In genomic region chr7:41994746-41995110, GRCh38 we compare ENCODE assay signal across 20 cellular contexts.
DNase-seq lines count a peak whose midpoint lies in the region; ATAC-seq, FAIRE-seq and TF ChIP-seq lines count a peak whose summit lies in the region.
"Had no signal": no experiment of that assay in that cellular context is flagged by ENCODE, and none has a peak within 500 bp of the region (broad histone marks: within the 10 kb centered on the region; RNA-seq: fewer than 3 reads in every experiment).

No MANE protein-coding gene starts in this region.

- H3K4me2 ChIP-seq in BLaER1 (peak overlapping the region; percentile 61), IMR-90 (ENCODE audit: low read depth, low read length) (no peak overlapping the region), mesenchymal stem cell (ENCODE audit: low read length, poor library complexity, severe bottlenecking) (no peak overlapping the region)

- H3K27me3 ChIP-seq in BLaER1 (no peaks in the 10 kb centered on the region), IMR-90 (ENCODE audit: control insufficient read depth, insufficient read depth, low read length) (no peaks in the 10 kb centered on the region), mesenchymal stem cell (ENCODE audit: control insufficient read depth in 1 of 2, insufficient read depth in 1 of 2, low read length in 2 of 2) (no peaks in the 10 kb centered on the region)
- H3K27me3 ChIP-seq: BE2C, MG63, Peyer's patch had no signal

- H2BK12ac ChIP-seq in mesenchymal stem cell (ENCODE audit: low read length in 2 of 2) = no peak overlapping the region

- no peak overlapping the region for H2BK5ac ChIP-seq in IMR-90 (ENCODE audit: low read depth, low read length, poor library complexity, severe bottlenecking)
- H2BK5ac ChIP-seq in mesenchymal stem cell (ENCODE audit: low read depth, low read length, poor library complexity, severe bottlenecking) = no peak overlapping the region

- H3K18ac ChIP-seq in IMR-90 (ENCODE audit: low read depth, low read length) (no peak overlapping the region), mesenchymal stem cell (ENCODE audit: low read depth in 1 of 2, low read length in 2 of 2) (no peak overlapping the region)

- H3K4me3 ChIP-seq in BLaER1 (no peak overlapping the region), IMR-90 (ENCODE audit: insufficient read depth, low read depth, low read length) (no peak overlapping the region), mesenchymal stem cell (ENCODE audit: insufficient read depth in 1 of 2, low read depth in 1 of 2, low read length in 2 of 2) (peak overlapping the region in 1 of 2 experiments; percentile 14)
- H3K4me3 ChIP-seq: MG63, Peyer's patch had no signal

- TF ChIP-seq CTCF in IMR-90 (conservative IDR thresholded peaks at IDR 0.05; ENCODE audit: low read depth, low read length) = no peak

- H3K27ac ChIP-seq in BLaER1 (no peak overlapping the region), IMR-90 (ENCODE audit: insufficient read depth, low read length) (no peak overlapping the region), mesenchymal stem cell (ENCODE audit: low read length, poor library complexity, severe bottlenecking) (no peak overlapping the region)
- H3K27ac ChIP-seq: Peyer's patch had no signal

- no peak for TF ChIP-seq RAD21 in IMR-90 (IDR thresholded peaks at IDR 0.05; ENCODE audit: low read length)

- H3K4ac ChIP-seq in IMR-90 (ENCODE audit: low read depth, low read length) (no peak overlapping the region), mesenchymal stem cell (ENCODE audit: low read depth in 1 of 2, low read length in 2 of 2) (no peak overlapping the region)

- H4K8ac ChIP-seq in IMR-90 (ENCODE audit: low read depth in 2 of 2, low read length in 2 of 2) = no peak overlapping the region
- H4K8ac ChIP-seq in mesenchymal stem cell (ENCODE audit: low read length) = no peak overlapping the region

- no peak for TF ChIP-seq POLR2A in IMR-90 (IDR thresholded peaks at IDR 0.05; ENCODE audit: low read depth, low read length)

- no peak for ATAC-seq in IMR-90 (ENCODE audit: low read depth)
- ATAC-seq in GM21515 (IDR thresholded peaks at IDR 0.05; ENCODE audit: unreplicated experiment) = no peak

- H3K9me3 ChIP-seq in BLaER1 (no peaks in the 10 kb centered on the region), IMR-90 (ENCODE audit: control insufficient read depth, insufficient read depth, low read length) (no peaks in the 10 kb centered on the region), mesenchymal stem cell (ENCODE audit: control insufficient read depth, low read length) (no peaks in the 10 kb centered on the region)
- H3K9me3 ChIP-seq: BE2C, MG63, Peyer's patch had no signal

- H2BK120ac ChIP-seq in IMR-90 (ENCODE audit: low read depth, low read length) = no peak overlapping the region
- no peak overlapping the region for H2BK120ac ChIP-seq in mesenchymal stem cell (ENCODE audit: low read depth, low read length)

- CTCF ChIA-PET in IMR-90 (lab: Yijun Ruan, JAX) = no interaction called here

- H4K91ac ChIP-seq in IMR-90 (ENCODE audit: insufficient read depth, low read depth, low read length) = no peak overlapping the region
- no peak overlapping the region for H4K91ac ChIP-seq in mesenchymal stem cell (ENCODE audit: low read length)

- no peak overlapping the region for H3K56ac ChIP-seq in IMR-90 (ENCODE audit: extremely low read depth, insufficient read depth, low read length)

- no peak overlapping the region for H2BK20ac ChIP-seq in IMR-90 (ENCODE audit: low read depth, low read length)

- H3K4me1 ChIP-seq in BLaER1 = peaks cover 64% of the 10 kb centered on the region
- H3K4me1 ChIP-seq in IMR-90 (ENCODE audit: control insufficient read depth, insufficient read depth, low read length) = peaks cover 22% of the 10 kb centered on the region
- peaks cover 12% of the 10 kb centered on the region for H3K4me1 ChIP-seq in mesenchymal stem cell (ENCODE audit: control insufficient read depth, insufficient read depth, low read depth, low read length)
- H3K4me1 ChIP-seq: BE2C, Peyer's patch had no signal

- dilution Hi-C loops in IMR-90 (cut with HindIII; ENCODE audit: low sequenced_read_pairs, unreplicated experiment) = no loop called here

- H3K23ac ChIP-seq in IMR-90 (ENCODE audit: low read depth, low read length) (no peak overlapping the region), mesenchymal stem cell (ENCODE audit: low read length in 2 of 2) (no peak overlapping the region)

- H4K20me1 ChIP-seq in BLaER1 (no peaks in the 10 kb centered on the region), IMR-90 (ENCODE audit: insufficient read depth, low read length) (peaks cover 8% of the 10 kb centered on the region)

- H3K79me1 ChIP-seq in IMR-90 (ENCODE audit: low read depth in 1 of 2, low read length in 2 of 2) = peaks cover 0 to 3% of the 10 kb centered on the region in 2 experiments; a peak in 1 of 4 replicates
- H3K79me1 ChIP-seq in mesenchymal stem cell (replicated peaks; ENCODE audit: low read length, poor library complexity, severe bottlenecking) = peaks cover 1% of the 10 kb centered on the region

- FAIRE-seq in endometrium (lab: Jason Lieb, UNC) = peak; percentile 41

- in situ Hi-C loops in IMR-90 (cut with MboI; ENCODE audit: low sequenced_read_pairs) = loop anchor here (25.0 kb wide), 1 partner anchor 243 kb away; the partner anchor contains the start of gene GLI3

- no peak overlapping the region for H3K9ac ChIP-seq in BLaER1
- no peak overlapping the region for H3K9ac ChIP-seq in IMR-90 (ENCODE audit: low read depth, low read length)
- peak overlapping the region; percentile 76 for H3K9ac ChIP-seq in mesenchymal stem cell (ENCODE audit: low read length)

- peaks cover 18% of the 10 kb centered on the region; the same call in 1 of the 2 replicates for H3K9me1 ChIP-seq in IMR-90 (ENCODE audit: insufficient read depth, low read length)

- H2AFZ ChIP-seq in IMR-90 (replicated peaks; ENCODE audit: low read length, poor library complexity) (no peak overlapping the region), mesenchymal stem cell (ENCODE audit: low read depth, low read length) (no peak overlapping the region)

- no TSS peak for BruUV-seq in IMR-90 (replicated peaks; lab: Mats Ljungman, UMichigan)

- DNase-seq in IMR-90 (no peak), mesenchymal stem cell (no peak), nucleus accumbens (lab: John Stamatoyannopoulos, UW) (no peak), NOMO-1 (lab: John Stamatoyannopoulos, UW; ENCODE audit: unreplicated experiment in 2 of 2) (no peak)
- DNase-seq: ACHN; BE2C; CD4-positive, alpha-beta memory T cell; H7; HFFc6; MG63; NCI-H1048; NCI-H1436 treated with DMSO at 0.1 percent for 48 hours; NCI-H2029; NCI-H2171 treated with DMSO at 0.1 percent for 48 hours; Peyer's patch; SHP77; T-helper 1 cell had no signal

- H3K14ac ChIP-seq in IMR-90 (replicated peaks; ENCODE audit: low read depth, low read length) = no peak overlapping the region
- H3K14ac ChIP-seq in mesenchymal stem cell (ENCODE audit: low read length in 2 of 2) = no peak overlapping the region

- no peak overlapping the region for H2AK5ac ChIP-seq in IMR-90 (ENCODE audit: low read depth, low read length)
- no peak overlapping the region for H2AK5ac ChIP-seq in mesenchymal stem cell (ENCODE audit: low read length, severe bottlenecking)

- POLR2A ChIA-PET in IMR-90 (lab: Charles Lee; ENCODE audit: unreplicated experiment) = no interaction called here

- 0 out of 2 replicates have a peak, but pooled peaks cover 7% of the 10 kb centered on the region for H3K36me3 ChIP-seq in BLaER1
- peaks cover 7% of the 10 kb centered on the region; the same call in 1 of the 2 replicates for H3K36me3 ChIP-seq in IMR-90 (ENCODE audit: control insufficient read depth, insufficient read depth, low read length)
- H3K36me3 ChIP-seq in mesenchymal stem cell (ENCODE audit: control insufficient read depth in 1 of 2, insufficient read depth in 2 of 2, low read depth in 1 of 2, low read length in 2 of 2) = peaks cover 0 to 17% of the 10 kb centered on the region in 2 experiments
- H3K36me3 ChIP-seq: BE2C, MG63, Peyer's patch had no signal

- H2BK15ac ChIP-seq in IMR-90 (ENCODE audit: low read depth, low read length) (no peak overlapping the region), mesenchymal stem cell (ENCODE audit: low read depth, poor library complexity, severe bottlenecking) (no peak overlapping the region)

- intact Hi-C loops in IMR-90 (cut with micrococcal nuclease) = no loop called here

- no CpG with 5 or more reads among the region's 4 CpGs for WGBS in IMR-90 (ENCODE audit: extremely low coverage in 2 of 2, insufficient read length in 1 of 2), 2 experiments
- 90% methylated on average over 2 of the region's 4 CpGs for WGBS in mesenchymal stem cell

- no peak overlapping the region for H4K5ac ChIP-seq in IMR-90 (ENCODE audit: low read depth, low read length)

- no peak overlapping the region for H2AK9ac ChIP-seq in IMR-90 (replicated peaks; ENCODE audit: low read depth, low read length, poor library complexity)

TF ChIP-seq in IMR-90, 13 proteins besides CTCF, POLR2A, EP300 and RAD21:
- no peak for TF ChIP-seq MXI1 (IDR thresholded peaks at IDR 0.05; ENCODE audit: borderline replicate concordance, low read depth, low read length)
- peak; percentile 48 for TF ChIP-seq CEBPB (IDR thresholded peaks at IDR 0.05; ENCODE audit: low read depth, low read length)
